In genomic region chr11:58179648-58180047, GRCh38 we compare ENCODE assay signal across 1 cellular context.
TF ChIP-seq lines count a peak whose summit lies in the region.

No MANE protein-coding gene starts in this region.

TF ChIP-seq in H1, 55 proteins besides CTCF, POLR2A, EP300 and RAD21:
- no peak for TF ChIP-seq CTBP2 (IDR thresholded peaks at IDR 0.05; ENCODE audit: borderline replicate concordance, insufficient read depth, insufficient read length, low read length)
- TF ChIP-seq RBBP5 (IDR thresholded peaks at IDR 0.05; ENCODE audit: borderline replicate concordance, low read depth, low read length), result no peak
- no peak for TF ChIP-seq HDAC2 (IDR thresholded peaks at IDR 0.05; ENCODE audit: borderline replicate concordance in 1 of 2, low read depth in 2 of 2, low read length in 2 of 2)
- no peak for TF ChIP-seq JUND (IDR thresholded peaks at IDR 0.05; ENCODE audit: low read length)
- no peak for TF ChIP-seq ASH2L (IDR thresholded peaks at IDR 0.05; ENCODE audit: low read length)
- TF ChIP-seq, protein P1, sequence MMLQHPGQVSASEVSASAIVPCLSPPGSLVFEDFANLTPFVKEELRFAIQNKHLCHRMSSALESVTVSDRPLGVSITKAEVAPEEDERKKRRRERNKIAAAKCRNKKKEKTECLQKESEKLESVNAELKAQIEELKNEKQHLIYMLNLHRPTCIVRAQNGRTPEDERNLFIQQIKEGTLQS (IDR thresholded peaks at IDR 0.05; ENCODE audit: insufficient read depth, low read depth, low read length), result no peak
- no peak for TF ChIP-seq TEAD4 (IDR thresholded peaks at IDR 0.05; ENCODE audit: low read depth, low read length)
- no peak for TF ChIP-seq CHD1 (IDR thresholded peaks at IDR 0.05; ENCODE audit: low read depth, low read length)
- TF ChIP-seq CREB1 (IDR thresholded peaks at IDR 0.05), result no peak
- TF ChIP-seq PHF8 (conservative IDR thresholded peaks at IDR 0.05; ENCODE audit: low read depth, low read length), result no peak
TF ChIP-seq in H1: peak in this region for 0.
